ENCODE assay signal across 8 cellular contexts in the genomic region with DNA sequence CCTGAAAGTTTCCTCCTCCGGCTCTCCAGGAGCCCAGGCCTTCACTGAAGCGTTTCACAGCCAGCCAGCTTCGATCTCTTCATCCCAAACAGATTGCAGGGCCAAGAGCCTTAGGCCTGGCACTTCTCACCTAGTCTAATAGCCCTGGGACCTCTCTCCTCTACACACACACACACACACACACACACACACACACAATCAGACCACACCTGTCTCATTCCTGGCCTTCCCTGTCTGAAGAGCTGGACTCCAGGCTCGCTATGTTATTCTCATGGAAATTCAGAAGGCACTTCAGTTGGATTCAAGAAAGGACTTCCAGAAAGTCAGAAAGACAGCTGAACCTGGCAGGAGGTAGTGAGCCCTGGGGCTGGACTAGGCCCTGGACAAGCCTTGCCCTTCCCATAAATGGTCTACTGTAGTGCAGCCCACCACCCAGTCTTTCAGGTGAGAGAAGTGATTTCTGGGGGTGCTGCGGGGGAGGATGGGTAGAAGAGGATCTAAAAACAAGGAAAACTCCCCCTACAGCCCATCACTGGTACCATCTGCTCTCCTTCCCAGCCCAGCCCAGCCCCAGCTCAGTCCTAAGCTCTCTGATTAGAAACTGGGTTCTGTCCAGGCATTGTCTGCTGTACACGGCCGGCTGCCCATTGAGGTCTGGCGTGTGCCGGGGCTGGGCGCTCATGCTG. TPM values are rescaled to one million over a fixed set of nuclear protein-coding genes. Genes with fewer than 3 reads are reported as not detected.
DNase-seq lines count a peak whose midpoint lies in the region; ATAC-seq lines count a peak whose summit lies in the region.

No MANE protein-coding gene starts in this region.

- DNase-seq in NAMALWA (ENCODE audit: low spot score) (peak; percentile 69), iPS-NIHi7 (ENCODE audit: extremely low spot score) (peak; percentile 69)

- H3K27me3 Mint-ChIP-seq in activated T-helper 17 cell treated with anti-CD3 and anti-CD28 coated beads, Interleukin-2, amount 50 U/mL, for 72 hours: no peaks in the 10 kb centered on the region

- WGBS in thymus: 90% methylated on average over 10 of the region's 10 CpGs

- no peaks in the 10 kb centered on the region for H3K9me3 ChIP-seq in thymus (ENCODE audit: control insufficient read depth)

- peaks cover 45% of the 10 kb centered on the region for H3K36me3 Mint-ChIP-seq in activated T-helper 17 cell treated with anti-CD3 and anti-CD28 coated beads, Interleukin-2, amount 50 U/mL, for 72 hours (ENCODE audit: low read depth)

- H3K9me3 Mint-ChIP-seq in activated T-helper 17 cell treated with anti-CD3 and anti-CD28 coated beads, Interleukin-2, amount 50 U/mL, for 72 hours: no peaks in the 10 kb centered on the region

- H3K36me3 ChIP-seq in thymus (ENCODE audit: control insufficient read depth, insufficient read depth): no peaks in the 10 kb centered on the region

- ATAC-seq in activated T-helper 17 cell treated with anti-CD3 and anti-CD28 coated beads, Interleukin-2, amount 50 U/mL, for 72 hours (replicated peaks): no peak
- ATAC-seq in HG03095 (IDR thresholded peaks at IDR 0.05; ENCODE audit: unreplicated experiment) (no peak), GM21576 (IDR thresholded peaks at IDR 0.05; ENCODE audit: unreplicated experiment) (no peak), GM21528 (IDR thresholded peaks at IDR 0.05; ENCODE audit: low FRiP score, unreplicated experiment) (no peak)

- H3K4me1 Mint-ChIP-seq in activated T-helper 17 cell treated with anti-CD3 and anti-CD28 coated beads, Interleukin-2, amount 50 U/mL, for 72 hours: peaks cover 46% of the 10 kb centered on the region

- peaks cover 50% of the 10 kb centered on the region for H3K4me1 ChIP-seq in thymus (ENCODE audit: control insufficient read depth, insufficient read depth, low read length)

- H3K4me3 Mint-ChIP-seq in activated T-helper 17 cell treated with anti-CD3 and anti-CD28 coated beads, Interleukin-2, amount 50 U/mL, for 72 hours: peak overlapping the region; percentile 99

- no peaks in the 10 kb centered on the region for H3K27me3 ChIP-seq in thymus (ENCODE audit: control insufficient read depth, insufficient read depth)

- H3K4me3 ChIP-seq in GM08714 (ENCODE audit: low read length) (peak overlapping the region; percentile 0; the same call in 1 of the 2 replicates), thymus (ENCODE audit: low read length) (peak overlapping the region; percentile 81)

- H3K27ac Mint-ChIP-seq in activated T-helper 17 cell treated with anti-CD3 and anti-CD28 coated beads, Interleukin-2, amount 50 U/mL, for 72 hours: peak overlapping the region; percentile 98

- H3K27ac ChIP-seq in thymus (ENCODE audit: low read depth): peak overlapping the region; percentile 96

RNA-seq across cellular contexts. Expression of a gene that starts 2.7 kb away (rescaled TPM):
- total RNA-seq in activated T-helper 17 cell treated with anti-CD3 and anti-CD28 coated beads, Interleukin-2, amount 50 U/mL, for 72 hours: 100 to 1,000 TPM in 1 of 2 donors, 10 to 100 TPM in 1; 64.2 to 102 TPM
- 7.3 TPM for polyA plus RNA-seq in thymus
